ENCODE assay signal across 16 cellular contexts in the genomic region with DNA sequence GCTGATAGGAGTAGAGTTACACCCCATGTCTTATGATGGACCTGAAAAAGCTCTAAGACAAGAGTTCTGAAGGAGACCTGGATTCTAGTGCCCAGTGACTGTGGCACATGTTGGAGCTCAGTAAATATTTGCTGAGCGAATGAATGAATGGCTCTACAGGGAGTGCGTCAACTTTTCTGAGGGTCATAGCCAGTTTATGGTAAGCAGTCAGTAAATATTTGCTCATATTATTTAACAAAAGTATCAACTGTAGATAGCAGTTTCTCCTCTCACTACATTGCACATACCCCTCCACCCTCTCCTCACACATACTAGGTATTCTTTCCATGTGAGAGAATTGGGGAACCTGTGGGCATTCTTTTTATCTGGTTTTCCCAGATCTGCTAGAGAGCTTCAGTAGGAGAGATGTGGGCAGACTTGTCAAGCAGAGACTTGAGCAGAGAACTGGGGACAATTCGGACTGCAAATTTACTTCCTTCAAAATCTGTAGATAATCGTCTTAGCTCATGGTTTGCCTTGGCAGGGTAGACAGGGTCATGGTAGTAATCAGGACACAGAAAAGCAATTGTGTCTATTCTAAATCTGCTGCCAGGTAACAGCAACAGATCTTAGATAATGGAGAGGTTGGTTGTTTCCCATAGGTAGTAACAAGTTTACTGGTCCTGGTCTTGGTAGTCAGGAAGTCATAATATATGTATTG. TPM values are rescaled to one million over a fixed set of nuclear protein-coding genes. Genes with fewer than 3 reads are reported as not detected.
DNase-seq lines count a peak whose midpoint lies in the region; ATAC-seq and TF ChIP-seq lines count a peak whose summit lies in the region.
"Had no signal": no experiment of that assay in that cellular context is flagged by ENCODE, and none has a peak within 500 bp of the region (broad histone marks: within the 10 kb centered on the region; RNA-seq: fewer than 3 reads in every experiment).

No MANE protein-coding gene starts in this region.

- no peaks in the 10 kb centered on the region for H3K36me3 Mint-ChIP-seq in endothelial cell (ENCODE audit: low read depth, unreplicated experiment)
- H3K36me3 Mint-ChIP-seq: CD4-positive, CD25-positive, alpha-beta regulatory T cell had no signal

- ATAC-seq in left colon: peak; percentile 95
- no peak for ATAC-seq in HG03571 (IDR thresholded peaks at IDR 0.05; ENCODE audit: unreplicated experiment)
- ATAC-seq: stimulated activated naive CD8-positive, alpha-beta T cell treated with anti-CD3 and anti-CD28 coated beads, Interleukin-15, Interleukin-2, amounts not matched to agents 100 U/mL and 50 U/mL, for 24 hours had no signal

- DNase-seq in SIG-M5 treated with dmso at 0.1 percent for 504 hours (lab: John Stamatoyannopoulos, UW; ENCODE audit: unreplicated experiment) (peak; percentile 56), SIG-M5 (lab: John Stamatoyannopoulos, UW) (no peak), NCI-H526 (lab: John Stamatoyannopoulos, UW) (peak; percentile 8 to 28), left colon (no peak), hepatic stellate cell (ENCODE audit: low spot score) (no peak), EL (no peak), endothelial cell (ENCODE audit: low spot score) (no peak)
- DNase-seq: activated naive CD4-positive, alpha-beta T cell treated with anti-CD3 and anti-CD28 coated beads for 36 hours; CD4-positive, CD25-positive, alpha-beta regulatory T cell; hypothalamus; IMR-90; midbrain; SK-N-SH; stimulated activated CD4-positive, alpha-beta T cell treated with anti-CD3 and anti-CD28 coated beads, Interleukin-15, amount 100 ng/mL, for 24 hours; stimulated activated naive CD8-positive, alpha-beta T cell treated with anti-CD3 and anti-CD28 coated beads, Interleukin-15, Interleukin-2, amounts not matched to agents 100 U/mL and 50 U/mL, for 24 hours had no signal

- peaks cover 53% of the 10 kb centered on the region for H3K4me1 Mint-ChIP-seq in endothelial cell (ENCODE audit: unreplicated experiment)

- no peaks in the 10 kb centered on the region for H3K9me3 Mint-ChIP-seq in endothelial cell (ENCODE audit: unreplicated experiment)
- H3K9me3 Mint-ChIP-seq: activated naive CD4-positive, alpha-beta T cell treated with anti-CD3 and anti-CD28 coated beads for 36 hours; CD4-positive, CD25-positive, alpha-beta regulatory T cell had no signal

- peaks cover 2% of the 10 kb centered on the region for H3K27me3 Mint-ChIP-seq in endothelial cell (ENCODE audit: unreplicated experiment)

- intact Hi-C loops in left colon (cut with DNase I, micrococcal nuclease): no loop called here

- TF ChIP-seq CTCF in endothelial cell (IDR thresholded peaks at IDR 0.05; ENCODE audit: unreplicated experiment): no peak

- no peak overlapping the region for H3K27ac Mint-ChIP-seq in endothelial cell (ENCODE audit: unreplicated experiment)
- H3K27ac Mint-ChIP-seq: activated naive CD4-positive, alpha-beta T cell treated with anti-CD3 and anti-CD28 coated beads for 36 hours; CD4-positive, CD25-positive, alpha-beta regulatory T cell had no signal

- H3K4me3 Mint-ChIP-seq in endothelial cell (ENCODE audit: unreplicated experiment): no peak overlapping the region
- H3K4me3 Mint-ChIP-seq: activated naive CD4-positive, alpha-beta T cell treated with anti-CD3 and anti-CD28 coated beads for 36 hours had no signal

RNA-seq across cellular contexts. Expression of a gene that starts 5.7 kb away (rescaled TPM):
- total RNA-seq in left colon (1 to 10 TPM in 1 of 2 donors, under 1 TPM in 1; 0.67 to 1.8 TPM), endothelial cell (ENCODE audit: unreplicated experiment) (16.7 TPM)

RNA-seq across cellular contexts. Expression of a gene that starts 39.1 kb away (rescaled TPM):
- total RNA-seq in left colon (10 to 100 TPM; 31.4 to 41.0 TPM), endothelial cell (ENCODE audit: unreplicated experiment) (12.5 TPM)

Comparison
In these comparisons a context has a peak if more than half of its experiments do, and no peak if none do; other contexts are left out.
1. DNase-seq: peak in SIG-M5 treated with dmso at 0.1 percent for 504 hours (single experiment) and NCI-H526 (2 of 2); none in SIG-M5 (single experiment), left colon (0 of 2), hepatic stellate cell (single experiment), EL (single experiment) and endothelial cell (single experiment).